Comparison of ENCODE assay signal across 8 cellular contexts in genomic region chr13:30142502-30143211, GRCh38.
A peak's percentile ranks its signal among the peaks of the same experiment; 100 is the strongest.
DNase-seq lines count a peak whose midpoint lies in the region; ATAC-seq and TF ChIP-seq lines count a peak whose summit lies in the region.

No MANE protein-coding gene starts in this region.

- H3K36me3 Mint-ChIP-seq in activated T-cell treated with anti-CD3 and anti-CD28 coated beads, Interleukin-2, amount 50 U/mL, for 72 hours (ENCODE audit: insufficient read depth in 2 of 2): peaks cover 3 to 5% of the 10 kb centered on the region in 2 donors

- CTCF ChIA-PET in GM10248 (lab: Yijun Ruan, JAX): interaction anchor here (0.8 to 11.2 kb wide), 8 partner anchors 10 to 381 kb away, joined by 3 to 141 read pairs (median 4); no protein-coding TSS in a partner anchor

- H3K27ac Mint-ChIP-seq in activated T-cell treated with anti-CD3 and anti-CD28 coated beads, Interleukin-2, amount 50 U/mL, for 72 hours: peak overlapping the region; percentile 82

- no peaks in the 10 kb centered on the region for H3K9me3 ChIP-seq in hepatocyte (ENCODE audit: low read depth)

- peaks cover 67% of the 10 kb centered on the region for H3K4me1 Mint-ChIP-seq in activated T-cell treated with anti-CD3 and anti-CD28 coated beads, Interleukin-2, amount 50 U/mL, for 72 hours (ENCODE audit: low read depth)

- DNase-seq in left cardiac atrium (no peak), Right ventricle myocardium inferior (ENCODE audit: missing footprints) (no peak), hepatocyte (ENCODE audit: low spot score) (peak; percentile 78), GM10248 (ENCODE audit: extremely low spot score) (no peak)
- peak; percentile 27 to 43 for DNase-seq in activated T-cell treated with anti-CD3 and anti-CD28 coated beads, Interleukin-2, amount 50 U/mL, for 72 hours
- peak; percentile 33 for DNase-seq in stimulated activated CD4-positive, alpha-beta T cell treated with anti-CD3 and anti-CD28 coated beads, Interleukin-4, amount 100 ng/mL, for 24 hours

- no peaks in the 10 kb centered on the region for H4K20me1 ChIP-seq in hepatocyte (ENCODE audit: insufficient read depth, poor library complexity, severe bottlenecking)

- intact Hi-C loops in left cardiac atrium (cut with DNase I): no loop called here
- intact Hi-C loops in Right ventricle myocardium inferior (cut with DNase I): no loop called here

- H3K4me3 Mint-ChIP-seq in activated T-cell treated with anti-CD3 and anti-CD28 coated beads, Interleukin-2, amount 50 U/mL, for 72 hours: peak overlapping the region; percentile 29 to 72

- peak; percentile 59 to 80 for ATAC-seq in left cardiac atrium
- ATAC-seq in Right ventricle myocardium inferior: no peak
- peak; percentile 28 to 38 for ATAC-seq in activated T-cell treated with anti-CD3 and anti-CD28 coated beads, Interleukin-2, amount 50 U/mL, for 72 hours (replicated peaks in 1 of 2)
- no peak for ATAC-seq in HG03378 (IDR thresholded peaks at IDR 0.05; ENCODE audit: unreplicated experiment)
- ATAC-seq in HG03469 (IDR thresholded peaks at IDR 0.05; ENCODE audit: unreplicated experiment): no peak

- POLR2A ChIA-PET in GM10248 (lab: Yijun Ruan, JAX): interaction anchor here (0.7 kb wide), 1 partner anchor 11 kb away, joined by 6 read pairs; no protein-coding TSS in a partner anchor

- peak overlapping the region; percentile 46 for H3K4me2 ChIP-seq in hepatocyte

- 23% methylated on average over 13 of the region's 13 CpGs for WGBS in hepatocyte (ENCODE audit: low lambda C conversion rate, missing lambda C conversion rate)

- TF ChIP-seq CTCF in hepatocyte (IDR thresholded peaks at IDR 0.05; ENCODE audit: poor library complexity) (no peak), GM10248 (IDR thresholded peaks at IDR 0.05; ENCODE audit: control extremely low read depth, extremely low read depth, low read depth, missing control alignments) (no peak)

- no peak overlapping the region for H3K4me3 ChIP-seq in hepatocyte

- peak overlapping the region; percentile 76 for H3K27ac ChIP-seq in hepatocyte

- no peaks in the 10 kb centered on the region for H3K9me2 ChIP-seq in hepatocyte (replicated peaks; ENCODE audit: insufficient read depth)

- no peaks in the 10 kb centered on the region for H3K27me3 Mint-ChIP-seq in activated T-cell treated with anti-CD3 and anti-CD28 coated beads, Interleukin-2, amount 50 U/mL, for 72 hours (ENCODE audit: low read depth)

- H3K36me3 ChIP-seq in hepatocyte (replicated peaks; ENCODE audit: insufficient read depth, low read depth): no peaks in the 10 kb centered on the region

- H2AFZ ChIP-seq in hepatocyte: no peak overlapping the region

- H3K9me3 Mint-ChIP-seq in activated T-cell treated with anti-CD3 and anti-CD28 coated beads, Interleukin-2, amount 50 U/mL, for 72 hours: peaks cover 2% of the 10 kb centered on the region in 2 donors

- H3K4me1 ChIP-seq in hepatocyte (ENCODE audit: insufficient read depth): peaks cover 15% of the 10 kb centered on the region

- no peaks in the 10 kb centered on the region for H3K79me2 ChIP-seq in hepatocyte

- no peaks in the 10 kb centered on the region for H3K27me3 ChIP-seq in hepatocyte

Comparison
In these comparisons a context has a peak if more than half of its experiments do, and no peak if none do; other contexts are left out.
1. ATAC-seq: peak in left cardiac atrium (2 of 2) and activated T-cell treated with anti-CD3 and anti-CD28 coated beads, Interleukin-2, amount 50 U/mL, for 72 hours (2 of 2); none in Right ventricle myocardium inferior (single experiment), HG03378 (single experiment) and HG03469 (single experiment).
2. DNase-seq: peak in activated T-cell treated with anti-CD3 and anti-CD28 coated beads, Interleukin-2, amount 50 U/mL, for 72 hours (2 of 2), hepatocyte (single experiment) and stimulated activated CD4-positive, alpha-beta T cell treated with anti-CD3 and anti-CD28 coated beads, Interleukin-4, amount 100 ng/mL, for 24 hours (single experiment); none in left cardiac atrium (single experiment), Right ventricle myocardium inferior (single experiment) and GM10248 (single experiment).